Comparison of ENCODE assay signal across 8 cellular contexts in the genomic region with DNA sequence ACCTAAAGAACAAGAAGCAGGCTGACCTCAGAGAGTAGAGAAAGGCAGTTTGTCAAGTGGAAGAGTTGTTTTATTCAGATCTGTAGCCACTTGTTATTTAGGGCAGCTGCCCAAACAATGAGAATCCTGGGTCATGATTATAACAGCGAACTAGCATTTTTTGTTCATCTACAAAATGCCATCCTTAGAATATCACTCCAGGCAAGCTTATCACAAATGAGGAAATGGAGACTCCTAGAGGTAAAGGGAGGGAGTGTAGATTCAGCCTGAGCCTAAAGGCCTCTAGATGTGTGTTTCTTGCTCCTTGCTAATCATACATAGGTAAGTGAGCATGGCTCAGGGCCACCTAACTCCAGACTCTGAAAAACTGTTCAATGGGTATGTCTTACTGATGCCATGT.
DNase-seq lines count a peak whose midpoint lies in the region; ATAC-seq and TF ChIP-seq lines count a peak whose summit lies in the region.

No MANE protein-coding gene starts in this region.

- no peak overlapping the region for H3K4me3 ChIP-seq in GM12875 (ENCODE audit: low read depth, low read length)
- no peak overlapping the region for H3K4me3 ChIP-seq in adipocyte (ENCODE audit: low read length)

- no peak for ATAC-seq in HG03457 (IDR thresholded peaks at IDR 0.05; ENCODE audit: unreplicated experiment)

- H3K36me3 ChIP-seq in adipocyte (ENCODE audit: control insufficient read depth, insufficient read depth, low read length, severe bottlenecking) = no peaks in the 10 kb centered on the region

- TF ChIP-seq CTCF in GM12875 (IDR thresholded peaks at IDR 0.05; ENCODE audit: borderline replicate concordance, insufficient read depth, low read depth, low read length) = peak; percentile 70

- no peak overlapping the region for H3K9ac ChIP-seq in adipocyte (ENCODE audit: low read length)

- H3K4me1 ChIP-seq in adipocyte (ENCODE audit: control insufficient read depth, insufficient read depth, low read length) = peaks cover 10% of the 10 kb centered on the region

- H3K9me3 ChIP-seq in adipocyte (ENCODE audit: control insufficient read depth, low read length) = no peaks in the 10 kb centered on the region

- no peaks in the 10 kb centered on the region for H3K27me3 ChIP-seq in adipocyte (replicated peaks; ENCODE audit: control insufficient read depth, insufficient read depth, low read length)

- peak; percentile 44 for DNase-seq in HCEC 1CT
- peak; percentile 10 for DNase-seq in NCI-H1092 (lab: John Stamatoyannopoulos, UW)
- DNase-seq in adipocyte (ENCODE audit: low read depth) = peak; percentile 35
- peak; percentile 44 for DNase-seq in left kidney (ENCODE audit: low read depth, low spot score)
- no peak for DNase-seq in stimulated activated naive CD4-positive, alpha-beta T cell (lab: John Stamatoyannopoulos, UW)
- no peak for DNase-seq in NCI-H510A treated with DMSO at 0.1 percent for 48 hours (lab: John Stamatoyannopoulos, UW)

Comparison
In these comparisons a context has a peak if more than half of its experiments do, and no peak if none do; other contexts are left out.
1. DNase-seq: peak in HCEC 1CT (single experiment), NCI-H1092 (single experiment), adipocyte (single experiment) and left kidney (single experiment); none in stimulated activated naive CD4-positive, alpha-beta T cell (0 of 6) and NCI-H510A treated with DMSO at 0.1 percent for 48 hours (single experiment).